ENCODE assay signal across 9 cellular contexts in the genomic region with DNA sequence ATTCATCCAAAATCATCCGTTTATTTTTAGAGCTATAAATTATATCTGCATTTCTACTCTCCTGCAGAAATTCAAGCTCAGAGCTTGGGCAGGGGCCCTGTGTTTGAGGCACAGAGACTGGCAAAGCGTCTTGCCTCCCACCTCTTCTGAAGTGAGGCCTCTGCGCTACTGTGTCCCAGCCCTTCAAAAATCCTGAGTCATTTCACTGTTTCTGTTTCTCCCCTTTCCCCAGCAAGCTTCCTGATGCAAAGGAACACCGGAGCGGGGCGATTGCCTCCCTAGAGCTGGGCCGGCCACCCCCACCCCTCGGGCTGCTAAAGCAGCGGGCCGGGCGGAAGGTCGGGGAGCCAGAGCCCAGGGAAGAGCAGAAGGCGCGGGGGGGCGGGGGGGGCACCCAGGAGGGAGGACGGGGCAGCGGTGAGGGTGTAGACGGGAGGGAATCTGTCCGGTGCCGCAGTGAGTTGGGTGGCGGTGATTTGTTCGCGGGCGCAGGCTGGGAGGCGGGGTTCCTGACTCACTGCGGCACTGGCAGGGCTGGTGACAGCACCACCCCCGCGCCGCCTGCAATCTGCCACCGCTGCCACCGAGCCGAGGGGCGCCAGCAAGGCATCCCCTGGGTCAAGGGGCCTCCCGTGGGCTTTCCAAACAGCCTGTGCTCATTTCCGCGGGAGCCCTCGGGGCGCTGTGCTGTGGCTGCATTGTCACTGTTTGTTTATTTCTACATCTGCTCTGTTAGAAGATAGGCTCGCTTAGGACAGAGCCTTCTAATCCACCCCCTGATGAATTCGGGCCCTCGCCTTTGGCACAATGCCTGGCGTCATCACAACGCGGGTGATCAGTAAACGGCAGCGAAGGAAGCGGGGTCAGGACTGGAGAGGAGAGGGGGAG. TPM values are rescaled to one million over a fixed set of nuclear protein-coding genes. Genes with fewer than 3 reads are reported as not detected.
DNase-seq lines count a peak whose midpoint lies in the region; FAIRE-seq and TF ChIP-seq lines count a peak whose summit lies in the region.
"Had no signal": no experiment of that assay in that cellular context is flagged by ENCODE, and none has a peak within 500 bp of the region (broad histone marks: within the 10 kb centered on the region; RNA-seq: fewer than 3 reads in every experiment).

No MANE protein-coding gene starts in this region.

- peak overlapping the region; percentile 67 for H3K4me3 Mint-ChIP-seq in astrocyte (ENCODE audit: unreplicated experiment)

- H3K79me2 ChIP-seq in astrocyte (ENCODE audit: insufficient read depth, low read length), result no peaks in the 10 kb centered on the region

- peak overlapping the region; percentile 71 for H2AFZ ChIP-seq in astrocyte (ENCODE audit: low read depth, low read length)

- H3K9me3 ChIP-seq in astrocyte (ENCODE audit: insufficient read depth, low read depth, low read length) (peaks cover 6% of the 10 kb centered on the region), iPS-18a (ENCODE audit: control insufficient read depth, low read depth, low read length) (no peaks in the 10 kb centered on the region), sigmoid colon (no peaks in the 10 kb centered on the region)

- peaks cover 4% of the 10 kb centered on the region for H3K9me3 Mint-ChIP-seq in astrocyte (ENCODE audit: unreplicated experiment)

- H3K4me1 ChIP-seq in astrocyte (ENCODE audit: insufficient read depth, low read length) (peaks cover 3% of the 10 kb centered on the region), iPS-18a (ENCODE audit: control insufficient read depth, low read depth, low read length) (peaks cover 4% of the 10 kb centered on the region), sigmoid colon (peaks cover 0 to 12% (median 7%) of the 10 kb centered on the region in 4 donors)

- TF ChIP-seq POLR2A in sigmoid colon (IDR thresholded peaks at IDR 0.05), result no peak

- intact Hi-C loops in sigmoid colon (cut with DNase I), result no loop called here

- TF ChIP-seq CTCF in astrocyte (IDR thresholded peaks at IDR 0.05; ENCODE audit: insufficient read depth, low read depth, low read length) (no peak), sigmoid colon (IDR thresholded peaks at IDR 0.05) (no peak), GM10266 (IDR thresholded peaks at IDR 0.05; ENCODE audit: control insufficient read depth, insufficient read depth, low read depth, missing control alignments) (no peak)

- H4K20me1 ChIP-seq in astrocyte (ENCODE audit: insufficient read depth, low read length), result no peaks in the 10 kb centered on the region

- TF ChIP-seq EP300 in sigmoid colon (IDR thresholded peaks at IDR 0.05), result no peak

- peak overlapping the region; percentile 87 for H3K4me2 ChIP-seq in astrocyte (ENCODE audit: low read length)

- no peak for FAIRE-seq in astrocyte (lab: Jason Lieb, UNC)
- FAIRE-seq: G401.6 had no signal

- H3K9ac ChIP-seq in astrocyte (ENCODE audit: low read length), result peak overlapping the region; percentile 55
- H3K9ac ChIP-seq in iPS-18a (ENCODE audit: low read length), result peak overlapping the region; percentile 30

- 2 to 3% methylated on average over 47 of the region's 47 CpGs for WGBS in sigmoid colon, 2 donors

- peak overlapping the region; percentile 54 for H3K27ac Mint-ChIP-seq in astrocyte (ENCODE audit: unreplicated experiment)

- H3K27me3 ChIP-seq in astrocyte (ENCODE audit: insufficient read depth, low read length) (no peaks in the 10 kb centered on the region), iPS-18a (ENCODE audit: control insufficient read depth, insufficient read depth, low read length) (peaks cover 29% of the 10 kb centered on the region), sigmoid colon (peaks cover 0 to 22% (median 0%) of the 10 kb centered on the region in 3 donors)

- H3K36me3 ChIP-seq in astrocyte (ENCODE audit: insufficient read depth, low read length) (no peaks in the 10 kb centered on the region), iPS-18a (ENCODE audit: control insufficient read depth, low read depth, low read length) (no peaks in the 10 kb centered on the region), sigmoid colon (no peaks in the 10 kb centered on the region)

- no peaks in the 10 kb centered on the region for H3K36me3 Mint-ChIP-seq in astrocyte (ENCODE audit: low read depth, unreplicated experiment)

- H3K27me3 Mint-ChIP-seq in astrocyte (ENCODE audit: low read depth, unreplicated experiment), result peaks cover 16% of the 10 kb centered on the region

- H3K4me1 Mint-ChIP-seq in astrocyte (ENCODE audit: low read depth, unreplicated experiment), result no peaks in the 10 kb centered on the region

- H3K27ac ChIP-seq in astrocyte (ENCODE audit: low read depth, low read length) (no peak overlapping the region), iPS-18a (ENCODE audit: low read length) (no peak overlapping the region), sigmoid colon (no peak overlapping the region)

- H3K4me3 ChIP-seq in astrocyte (ENCODE audit: insufficient read depth, low read depth, low read length) (peak overlapping the region; percentile 54), iPS-18a (ENCODE audit: low read length) (peak overlapping the region; percentile 57), sigmoid colon (peak overlapping the region; percentile 15 to 46 (median 41))

- peak; percentile 38 for DNase-seq in activated naive CD4-positive, alpha-beta T cell treated with Interleukin-2 at 50 U/mL for 16 hours
- DNase-seq in activated naive CD4-positive, alpha-beta T cell (lab: John Stamatoyannopoulos, UW), result no peak
- DNase-seq in NOMO-1 treated with dmso at 0.1 percent for 144 hours (lab: John Stamatoyannopoulos, UW; ENCODE audit: unreplicated experiment) (peak; percentile 11), astrocyte (ENCODE audit: low read depth) (peak; percentile 47), sigmoid colon (peak; percentile 65), NCI-H226 (no peak), GM10266 (ENCODE audit: extremely low spot score) (no peak)

RNA-seq across cellular contexts. Expression of gene SNAP25, which starts 46.5 kb away (rescaled TPM):
- total RNA-seq in astrocyte, result 3.9 and 5.2 TPM in 2 replicates
- total RNA-seq in sigmoid colon, result 10 to 100 TPM in 1 of 4 donors, 1 to 10 TPM in 3; 5.1 to 19.3 (median 9.4) TPM
- 1 to 10 TPM in 1 of 3 donors, under 1 TPM in 2; 0.46 to 6.8 (median 0.60) TPM for polyA plus RNA-seq in sigmoid colon

Comparison
In these comparisons a context has a peak if more than half of its experiments do, and no peak if none do; other contexts are left out.
1. DNase-seq: peak in activated naive CD4-positive, alpha-beta T cell treated with Interleukin-2 at 50 U/mL for 16 hours (single experiment), NOMO-1 treated with dmso at 0.1 percent for 144 hours (single experiment), astrocyte (single experiment) and sigmoid colon (single experiment); none in activated naive CD4-positive, alpha-beta T cell (0 of 4), NCI-H226 (single experiment) and GM10266 (single experiment).
2. Peak in every context shown above with its lines, with median percentiles within 50 percentile points of each other: H3K4me3 ChIP-seq.